Comparison of ENCODE assay signal across 8 cellular contexts in genomic region chr3:114624676-114625181, GRCh38.
DNase-seq lines count a peak whose midpoint lies in the region; ATAC-seq, FAIRE-seq and TF ChIP-seq lines count a peak whose summit lies in the region.

No MANE protein-coding gene starts in this region.

- no peaks in the 10 kb centered on the region for H3K27me3 ChIP-seq in Caco-2 (replicated peaks; ENCODE audit: control insufficient read depth, insufficient read depth, low read length)
- H3K27me3 ChIP-seq in H1 (replicated peaks in 1 of 4; ENCODE audit: control insufficient read depth in 3 of 4, extremely low read depth in 1 of 4, insufficient read depth in 3 of 4, low read length in 3 of 4): no peaks in the 10 kb centered on the region
- H3K27me3 ChIP-seq in lower lobe of right lung (ENCODE audit: low read depth): no peaks in the 10 kb centered on the region
- no peaks in the 10 kb centered on the region for H3K27me3 ChIP-seq in MM.1S (replicated peaks; ENCODE audit: insufficient read depth, low read length)

- no peak for TF ChIP-seq RAD21 in H1 (IDR thresholded peaks at IDR 0.05 in 1 of 2, conservative IDR thresholded peaks at IDR 0.05 in 1 of 2; ENCODE audit: low read depth in 2 of 2, low read length in 2 of 2)

- no peak for TF ChIP-seq POLR2A in H1 (IDR thresholded peaks at IDR 0.05; ENCODE audit: control extremely low read depth in 1 of 2, low read depth in 2 of 2, low read length in 2 of 2)

- H3K4me3 Mint-ChIP-seq in Caco-2 (ENCODE audit: unreplicated experiment): no peak overlapping the region
- no peak overlapping the region for H3K4me3 Mint-ChIP-seq in naive thymus-derived CD8-positive, alpha-beta T cell

- no peak overlapping the region for H3K56ac ChIP-seq in H1 (replicated peaks; ENCODE audit: insufficient read length, low read depth, low read length)

- no peak overlapping the region for H3K14ac ChIP-seq in H1 (ENCODE audit: insufficient read length)

- H3K9me3 Mint-ChIP-seq in Caco-2 (ENCODE audit: unreplicated experiment): no peaks in the 10 kb centered on the region
- H3K9me3 Mint-ChIP-seq in naive thymus-derived CD8-positive, alpha-beta T cell: no peaks in the 10 kb centered on the region

- peak overlapping the region; percentile 16; the same call in 1 of the 2 replicates for H2AFZ ChIP-seq in H1 (ENCODE audit: low read length)
- H2AFZ ChIP-seq in MM.1S (ENCODE audit: low read length): no peak overlapping the region

- no peaks in the 10 kb centered on the region for H3K79me1 ChIP-seq in H1 (ENCODE audit: low read depth, low read length)

- no peak overlapping the region for H4K5ac ChIP-seq in H1 (ENCODE audit: insufficient read length, low read depth, low read length)

- peak overlapping the region; percentile 25 for H3K27ac Mint-ChIP-seq in Caco-2 (ENCODE audit: unreplicated experiment)
- H3K27ac Mint-ChIP-seq in naive thymus-derived CD8-positive, alpha-beta T cell: no peak overlapping the region

- TF ChIP-seq CTCF in Caco-2 (IDR thresholded peaks at IDR 0.05; ENCODE audit: insufficient read depth in 1 of 2, low read depth in 1 of 2, low read length in 1 of 2, severe bottlenecking in 1 of 2, unreplicated experiment in 1 of 2) (no peak), H1 (IDR thresholded peaks at IDR 0.05; ENCODE audit: control extremely low read depth in 1 of 3, insufficient read depth in 1 of 3, low read depth in 1 of 3, low read length in 3 of 3) (no peak), lower lobe of right lung (IDR thresholded peaks at IDR 0.05) (no peak), MM.1S (IDR thresholded peaks at IDR 0.05; ENCODE audit: low read length) (no peak)

- H2BK12ac ChIP-seq in H1 (ENCODE audit: low read depth, low read length): peak overlapping the region; percentile 91; the same call in 1 of the 2 replicates

- no peak overlapping the region for H3K27ac ChIP-seq in H1 (ENCODE audit: low read depth, low read length)
- H3K27ac ChIP-seq in lower lobe of right lung: peak overlapping the region; percentile 84
- peak overlapping the region; percentile 95 for H3K27ac ChIP-seq in temporal lobe (ENCODE audit: low read depth, low read length)
- no peak overlapping the region for H3K27ac ChIP-seq in MM.1S (ENCODE audit: low read length)

- CTCF ChIA-PET in Caco-2 (lab: Charles Lee) (no interaction called here), H1 (lab: Charles Lee; ENCODE audit: partially characterized antibody) (interaction anchor here (1.4 kb wide), 1 partner anchor 9 kb away, joined by 4 read pairs; no protein-coding TSS in a partner anchor)

- H3K4me2 ChIP-seq in H1 (ENCODE audit: insufficient read depth in 1 of 2, low read depth in 2 of 2, low read length in 2 of 2): no peak overlapping the region
- H3K4me2 ChIP-seq in MM.1S (ENCODE audit: low read depth, low read length): no peak overlapping the region

- POLR2A ChIA-PET in Caco-2 (lab: Charles Lee): no interaction called here
- POLR2A ChIA-PET in H1 (lab: Charles Lee; ENCODE audit: partially characterized antibody): no interaction called here
- POLR2A ChIA-PET in naive thymus-derived CD8-positive, alpha-beta T cell (lab: Charles Lee): no interaction called here

- H3K36me3 Mint-ChIP-seq in Caco-2 (ENCODE audit: insufficient read depth, unreplicated experiment): peaks cover 6% of the 10 kb centered on the region
- H3K36me3 Mint-ChIP-seq in naive thymus-derived CD8-positive, alpha-beta T cell: peaks cover 0 to 32% (median 23%) of the 10 kb centered on the region in 3 donors

- FAIRE-seq in H1 (lab: Jason Lieb, UNC): no peak

- H3K4me3 ChIP-seq in Caco-2 (ENCODE audit: low read depth, low read length) (no peak overlapping the region), H1 (ENCODE audit: extremely low read depth in 1 of 4, insufficient read depth in 2 of 4, low read depth in 3 of 4, low read length in 4 of 4) (no peak overlapping the region), lower lobe of right lung (peak overlapping the region; percentile 41), MM.1S (ENCODE audit: low read length) (no peak overlapping the region)

- no peaks in the 10 kb centered on the region for H3K23me2 ChIP-seq in H1 (ENCODE audit: low read depth, low read length)

- H3K4me1 ChIP-seq in Caco-2: peaks cover 11% of the 10 kb centered on the region
- H3K4me1 ChIP-seq in H1 (replicated peaks in 1 of 4; ENCODE audit: control insufficient read depth in 3 of 4, insufficient read depth in 4 of 4, low read length in 3 of 4): no peaks in the 10 kb centered on the region
- peaks cover 32% of the 10 kb centered on the region for H3K4me1 ChIP-seq in lower lobe of right lung
- H3K4me1 ChIP-seq in MM.1S (ENCODE audit: low read length): no peaks in the 10 kb centered on the region

- H2AK5ac ChIP-seq in H1 (ENCODE audit: low read depth, low read length): no peak overlapping the region

- no peak overlapping the region for H3K9ac ChIP-seq in H1 (replicated peaks in 1 of 4; ENCODE audit: extremely low read depth in 1 of 4, low read depth in 3 of 4, low read length in 3 of 4)
- H3K9ac ChIP-seq in MM.1S (ENCODE audit: low read length): no peak overlapping the region

- H3K36me3 ChIP-seq in Caco-2 (ENCODE audit: control insufficient read depth, insufficient read depth, low read length): no peaks in the 10 kb centered on the region
- H3K36me3 ChIP-seq in H1 (ENCODE audit: control insufficient read depth in 2 of 4, insufficient read depth in 4 of 4, low read length in 3 of 4): no peaks in the 10 kb centered on the region
- H3K36me3 ChIP-seq in lower lobe of right lung: no peaks in the 10 kb centered on the region
- H3K36me3 ChIP-seq in MM.1S (replicated peaks; ENCODE audit: insufficient read depth, low read length): no peaks in the 10 kb centered on the region

- H3K79me2 ChIP-seq in H1 (ENCODE audit: control insufficient read depth in 1 of 2, insufficient read depth in 2 of 2, low read length in 2 of 2): no peaks in the 10 kb centered on the region
- H3K79me2 ChIP-seq in MM.1S (ENCODE audit: low read length): no peaks in the 10 kb centered on the region

- no peak overlapping the region for H3K23ac ChIP-seq in H1 (ENCODE audit: insufficient read length)

- H3K9me3 ChIP-seq in Caco-2 (no peaks in the 10 kb centered on the region), H1 (ENCODE audit: insufficient read depth in 2 of 2, low read depth in 1 of 2, low read length in 1 of 2) (no peaks in the 10 kb centered on the region), lower lobe of right lung (no peaks in the 10 kb centered on the region), MM.1S (replicated peaks; ENCODE audit: insufficient read depth, low read length) (no peaks in the 10 kb centered on the region)

- DNase-seq in Caco-2 (no peak), OCI-M1 (lab: John Stamatoyannopoulos, UW) (peak; percentile 90), H1 (ENCODE audit: low read depth in 1 of 2, low spot score in 2 of 2) (no peak), lower lobe of right lung (peak; percentile 71), MM.1S (no peak), NCI-H128 (lab: John Stamatoyannopoulos, UW; ENCODE audit: unreplicated experiment) (no peak)
- no peak for DNase-seq in naive thymus-derived CD8-positive, alpha-beta T cell

- no peaks in the 10 kb centered on the region for H3K9me2 ChIP-seq in MM.1S (replicated peaks; ENCODE audit: insufficient read depth, low read length)

- no peaks in the 10 kb centered on the region for H3F3A ChIP-seq in MM.1S (ENCODE audit: insufficient read depth, low read length)

- no peak overlapping the region for H2BK120ac ChIP-seq in H1 (replicated peaks; ENCODE audit: low read depth, low read length)

- H3K27me3 Mint-ChIP-seq in Caco-2 (ENCODE audit: insufficient read depth, unreplicated experiment): no peaks in the 10 kb centered on the region
- H3K27me3 Mint-ChIP-seq in naive thymus-derived CD8-positive, alpha-beta T cell: no peaks in the 10 kb centered on the region

- peak overlapping the region; percentile 58 for H4K91ac ChIP-seq in H1 (replicated peaks; ENCODE audit: insufficient read length, low read length)

- H2BK15ac ChIP-seq in H1 (ENCODE audit: low read length): 0 out of 2 replicates have a peak overlapping the region, but pooled peaks have one; percentile 22

- no peak overlapping the region for H3K4ac ChIP-seq in H1 (replicated peaks; ENCODE audit: insufficient read length, low read depth, low read length)

- BruUV-seq in Caco-2 (replicated peaks; lab: Mats Ljungman, UMichigan): no TSS peak

- peak; percentile 94 to 95 for ATAC-seq in lower lobe of right lung
- no peak for ATAC-seq in naive thymus-derived CD8-positive, alpha-beta T cell

- intact Hi-C loops in Caco-2 (cut with micrococcal nuclease; ENCODE audit: unreplicated experiment): no loop called here
- intact Hi-C loops in lower lobe of right lung (cut with DNase I): no loop called here

- peaks cover 13% of the 10 kb centered on the region for H3K4me1 Mint-ChIP-seq in Caco-2 (ENCODE audit: low read depth, unreplicated experiment)
- peaks cover 2 to 12% (median 8%) of the 10 kb centered on the region in 4 donors for H3K4me1 Mint-ChIP-seq in naive thymus-derived CD8-positive, alpha-beta T cell

- peak overlapping the region; percentile 22; the same call in 1 of the 2 replicates for H2BK5ac ChIP-seq in H1 (ENCODE audit: low read depth, low read length)

- H3K18ac ChIP-seq in H1 (ENCODE audit: extremely low read depth, low read length): no peak overlapping the region

- H4K8ac ChIP-seq in H1 (ENCODE audit: extremely low read depth, insufficient read depth, low read length): no peak overlapping the region; the same call in 1 of the 2 replicates

- H2BK20ac ChIP-seq in H1 (ENCODE audit: low read length): no peak overlapping the region

- no peaks in the 10 kb centered on the region for H4K20me1 ChIP-seq in H1 (replicated peaks in 1 of 2; ENCODE audit: control insufficient read depth in 1 of 2, insufficient read depth in 2 of 2, low read length in 2 of 2)
- H4K20me1 ChIP-seq in MM.1S (ENCODE audit: insufficient read depth, low read length): no peaks in the 10 kb centered on the region

- WGBS in H1 (ENCODE audit: extremely low coverage in 1 of 2, insufficient coverage in 1 of 2, insufficient read length in 1 of 2, insufficient replicate concordance in 2 of 2, low coverage in 1 of 2, low lambda C conversion rate in 2 of 2, missing lambda C conversion rate in 1 of 2), 2 experiments: 86% methylated on average over 10 of the region's 10 CpGs; no CpG with 5 or more reads in 1 of the 2 experiments

- TF ChIP-seq EP300 in H1 (IDR thresholded peaks at IDR 0.05; ENCODE audit: borderline replicate concordance in 1 of 2, low read depth in 2 of 2, low read length in 2 of 2): no peak

TF ChIP-seq in H1, 55 proteins besides CTCF, POLR2A, EP300 and RAD21:
- TF ChIP-seq TAF7 (optimal IDR thresholded peaks at IDR 0.05; ENCODE audit: borderline replicate concordance, low read depth, low read length) (no peak), MAFK (IDR thresholded peaks at IDR 0.05; ENCODE audit: low read depth, low read length) (peak; percentile 8; the same call in 1 of the 2 replicates), EZH2 (IDR thresholded peaks at IDR 0.05; ENCODE audit: low read depth, low read length, severe bottlenecking) (no peak), GTF2F1 (IDR thresholded peaks at IDR 0.05; ENCODE audit: borderline replicate concordance, low read depth, low read length) (no peak), BACH1 (IDR thresholded peaks at IDR 0.05; ENCODE audit: low read length) (peak; percentile 57; the same call in 1 of the 2 replicates)
TF ChIP-seq in H1: peak in this region for 2.

Comparison
In these comparisons a context has a peak if more than half of its experiments do, and no peak if none do; other contexts are left out.
1. DNase-seq: peak in OCI-M1 (single experiment) and lower lobe of right lung (single experiment); none in Caco-2 (0 of 2), H1 (0 of 2), MM.1S (single experiment), NCI-H128 (single experiment) and naive thymus-derived CD8-positive, alpha-beta T cell (0 of 10).
2. H3K27ac ChIP-seq: peak in lower lobe of right lung (single experiment) and temporal lobe (single experiment); none in H1 (single experiment) and MM.1S (single experiment).
3. ATAC-seq: peak in lower lobe of right lung (2 of 2); none in naive thymus-derived CD8-positive, alpha-beta T cell (0 of 2).